Comparison of ENCODE assay signal across 8 cellular contexts in genomic region chr19:49665301-49666119, GRCh38. TPM values are rescaled to one million over a fixed set of nuclear protein-coding genes. Genes with fewer than 3 reads are reported as not detected.
A peak's percentile ranks its signal among the peaks of the same experiment; 100 is the strongest.
DNase-seq lines count a peak whose midpoint lies in the region; ATAC-seq and TF ChIP-seq lines count a peak whose summit lies in the region.

Gene BCL2L12 (plus strand): TSS chr19:49665933. CDS start chr19:49666693, 760 bp downstream.
Gene IRF3 (minus strand): TSS chr19:49665857. CDS start chr19:49664838, 1,019 bp downstream.

- intact Hi-C loops in Right ventricle myocardium superior (cut with DNase I) = no loop called here

- WGBS in tibial nerve, 2 donors = 0 to 1% methylated on average over 52 of the region's 52 CpGs

- H3K4me1 ChIP-seq in adipocyte (ENCODE audit: control insufficient read depth, insufficient read depth, low read length) (peaks cover 17% of the 10 kb centered on the region), parathyroid adenoma (no peaks in the 10 kb centered on the region), tibial nerve (peaks cover 0 to 33% (median 17%) of the 10 kb centered on the region in 4 donors)

- H3K79me2 ChIP-seq in parathyroid adenoma = no peaks in the 10 kb centered on the region

- H3K9ac ChIP-seq in adipocyte (ENCODE audit: low read length) = peak within 1 kb of the TSS; percentile 91
- peak within 1 kb of the TSS; percentile 38 for H3K9ac ChIP-seq in parathyroid adenoma

- peak within 1 kb of the TSS; percentile 92 for H3K27ac ChIP-seq in parathyroid adenoma
- H3K27ac ChIP-seq in tibial nerve = peak within 1 kb of the TSS; percentile 71 to 93 (median 88)

- peak; percentile 64 to 83 for TF ChIP-seq POLR2A in tibial nerve (IDR thresholded peaks at IDR 0.05)

- peak within 1 kb of the TSS; percentile 93 to 100 (median 99) for H3K4me3 Mint-ChIP-seq in T-cell

- CTCF ChIA-PET in T-cell (lab: Charles Lee) = interaction anchor here in 1 of 2 donors (0.5 to 3.2 kb wide), 6 partner anchors 10 to 76 kb away, joined by 3 to 30 read pairs (median 4); partner anchors contain the start of genes PRMT1, RRAS and SCAF1

- peak within 1 kb of the TSS; percentile 100 for H3K4me2 ChIP-seq in parathyroid adenoma (ENCODE audit: low read length)

- H3K9me3 Mint-ChIP-seq in T-cell = no peaks in the 10 kb centered on the region

- H2AFZ ChIP-seq in parathyroid adenoma = peak within 1 kb of the TSS; percentile 93

- DNase-seq in NCI-H146 (lab: John Stamatoyannopoulos, UW) (peak; percentile 92), T-cell (peak; percentile 97 to 100 (median 99)), adipocyte (ENCODE audit: low read depth) (peak; percentile 99), Right ventricle myocardium superior (peak; percentile 98), tibial nerve (ENCODE audit: low spot score in 2 of 2) (peak; percentile 97 to 98)

- H3K36me3 ChIP-seq in adipocyte (ENCODE audit: control insufficient read depth, insufficient read depth, low read length, severe bottlenecking) = peaks cover 21% of the 10 kb centered on the region
- H3K36me3 ChIP-seq in parathyroid adenoma (ENCODE audit: control insufficient read depth, insufficient read depth, low read length) = no peaks in the 10 kb centered on the region
- peaks cover 0 to 47% (median 11%) of the 10 kb centered on the region in 3 donors for H3K36me3 ChIP-seq in tibial nerve

- H3K4me3 ChIP-seq in GM12875 (ENCODE audit: low read depth, low read length) = peak within 1 kb of the TSS; percentile 75
- H3K4me3 ChIP-seq in adipocyte (ENCODE audit: low read length) = peak within 1 kb of the TSS; percentile 88
- peak within 1 kb of the TSS; percentile 96 for H3K4me3 ChIP-seq in parathyroid adenoma (ENCODE audit: low read depth, low read length)
- H3K4me3 ChIP-seq in tibial nerve = peak within 1 kb of the TSS; percentile 66 to 91 (median 81)

- H3K27me3 Mint-ChIP-seq in T-cell = no peaks in the 10 kb centered on the region

- peak; percentile 84 for ATAC-seq in HG02759 (IDR thresholded peaks at IDR 0.05; ENCODE audit: unreplicated experiment)
- peak; percentile 81 to 85 (median 82) for ATAC-seq in T-cell (replicated peaks in 1 of 4)
- ATAC-seq in Right ventricle myocardium superior (ENCODE audit: poor library complexity) = peak; percentile 95

- TF ChIP-seq CTCF in GM12875 (IDR thresholded peaks at IDR 0.05; ENCODE audit: borderline replicate concordance, insufficient read depth, low read depth, low read length) (no peak), parathyroid adenoma (IDR thresholded peaks at IDR 0.05) (no peak), tibial nerve (IDR thresholded peaks at IDR 0.05) (peak in 1 of 5 experiments; percentile 13)

- TF ChIP-seq EP300 in tibial nerve (IDR thresholded peaks at IDR 0.05) = peak; percentile 94

- H3K27me3 ChIP-seq in adipocyte (replicated peaks; ENCODE audit: control insufficient read depth, insufficient read depth, low read length) (no peaks in the 10 kb centered on the region), parathyroid adenoma (ENCODE audit: control insufficient read depth, insufficient read depth, low read length) (no peaks in the 10 kb centered on the region), tibial nerve (no peaks in the 10 kb centered on the region)

- H3K36me3 Mint-ChIP-seq in T-cell = peaks cover 4% of the 10 kb centered on the region

- POLR2A ChIA-PET in T-cell (lab: Charles Lee) = interaction anchor here (0.7 to 1.8 kb wide), 4 partner anchors 11 to 31 kb away, joined by 3 to 6 read pairs (median 4); partner anchors contain the start of gene RRAS (in 1 of the 2)

- no peaks in the 10 kb centered on the region for H3K9me3 ChIP-seq in adipocyte (ENCODE audit: control insufficient read depth, low read length)
- no peaks in the 10 kb centered on the region for H3K9me3 ChIP-seq in parathyroid adenoma (ENCODE audit: control insufficient read depth, low read length)
- no peaks in the 10 kb centered on the region for H3K9me3 ChIP-seq in tibial nerve

- H3K4me1 Mint-ChIP-seq in T-cell = peaks cover 36 to 48% (median 37%) of the 10 kb centered on the region in 3 donors

- H3K27ac Mint-ChIP-seq in T-cell = peak within 1 kb of the TSS; percentile 100

RNA-seq across cellular contexts. Expression of gene BCL2L12, which starts in this region (rescaled TPM):
- 10 to 100 TPM; 15.6 to 26.6 (median 24.1) TPM for total RNA-seq in T-cell
- 10.8 TPM for total RNA-seq in Right ventricle myocardium superior
- 1 to 10 TPM; 4.7 to 6.8 (median 5.8) TPM for total RNA-seq in tibial nerve

RNA-seq across cellular contexts. Expression of gene IRF3, which starts in this region (rescaled TPM):
- 100 to 1,000 TPM; 191 to 376 (median 350) TPM for total RNA-seq in T-cell
- total RNA-seq in Right ventricle myocardium superior = 29.9 TPM
- 10 to 100 TPM; 41.4 to 85.2 (median 72.4) TPM for total RNA-seq in tibial nerve

Comparison
In these comparisons a context has a peak if more than half of its experiments do, and no peak if none do; other contexts are left out.
1. Peak in every context shown above with its lines: DNase-seq, ATAC-seq, H3K4me3 ChIP-seq and H3K27ac ChIP-seq.